Comparison of ENCODE assay signal across 1 cellular context in genomic region chr1:174398246-174398645, GRCh38.
TF ChIP-seq lines count a peak whose summit lies in the region.

No MANE protein-coding gene starts in this region.

TF ChIP-seq in GM23338, 12 proteins besides CTCF, POLR2A, EP300 and RAD21:
- no peak for TF ChIP-seq ZNF462 (CRISPR knock-in tag; IDR thresholded peaks at IDR 0.05)
